11 cellular contexts compared by ENCODE assay signal in the genomic region with DNA sequence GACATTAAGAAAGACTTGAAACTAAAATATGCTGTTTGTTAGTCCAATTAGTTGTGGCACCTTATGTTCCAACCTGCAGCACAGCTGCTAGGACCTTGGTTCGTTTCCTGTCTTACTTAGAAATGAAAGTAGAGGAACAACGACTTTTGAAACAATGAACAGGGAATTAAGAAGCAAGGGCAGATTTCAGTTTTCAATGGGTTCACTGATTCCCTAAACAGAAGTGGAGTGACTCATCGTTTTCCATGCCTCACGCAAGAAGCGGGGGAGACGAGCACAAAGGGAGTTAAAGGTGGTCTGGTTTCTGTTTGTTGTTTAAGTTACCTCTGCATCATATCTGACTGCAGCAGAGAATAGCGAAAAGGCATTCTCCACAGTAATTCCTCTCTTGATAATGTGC. TPM values are rescaled to one million over a fixed set of nuclear protein-coding genes. Genes with fewer than 3 reads are reported as not detected.
DNase-seq lines count a peak whose midpoint lies in the region; ATAC-seq, FAIRE-seq and TF ChIP-seq lines count a peak whose summit lies in the region.
"Had no signal": no experiment of that assay in that cellular context is flagged by ENCODE, and none has a peak within 500 bp of the region (broad histone marks: within the 10 kb centered on the region; RNA-seq: fewer than 3 reads in every experiment).

No MANE protein-coding gene starts in this region.

- H3K36me3 Mint-ChIP-seq in astrocyte (ENCODE audit: low read depth, unreplicated experiment) = peaks cover 6% of the 10 kb centered on the region

- H3K4me2 ChIP-seq in astrocyte (ENCODE audit: low read length) (peak overlapping the region; percentile 76), mesendoderm (ENCODE audit: low read length) (no peak overlapping the region)

- H4K20me1 ChIP-seq in astrocyte (ENCODE audit: insufficient read depth, low read length) = no peaks in the 10 kb centered on the region

- TF ChIP-seq CTCF in GM06990 (IDR thresholded peaks at IDR 0.05; ENCODE audit: insufficient read depth, low read length, poor library complexity, severe bottlenecking) (no peak), astrocyte (IDR thresholded peaks at IDR 0.05; ENCODE audit: insufficient read depth, low read depth, low read length) (no peak)

- H3K56ac ChIP-seq in mesendoderm (ENCODE audit: low read length) = no peak overlapping the region

- H2BK5ac ChIP-seq in mesendoderm (ENCODE audit: low read length) = no peak overlapping the region

- H3K4me1 ChIP-seq in HUES6 (ENCODE audit: control insufficient read depth, insufficient read depth, low read length) = peaks cover 6% of the 10 kb centered on the region; the same call in 1 of the 2 replicates
- peaks cover 10% of the 10 kb centered on the region for H3K4me1 ChIP-seq in astrocyte (ENCODE audit: insufficient read depth, low read length)
- no peaks in the 10 kb centered on the region for H3K4me1 ChIP-seq in mesendoderm (ENCODE audit: control insufficient read depth, low read depth, low read length)

- no peak overlapping the region for H2BK15ac ChIP-seq in mesendoderm (replicated peaks; ENCODE audit: low read depth)

- ATAC-seq in HG03280 (IDR thresholded peaks at IDR 0.05; ENCODE audit: unreplicated experiment) = no peak
- ATAC-seq: left cardiac atrium had no signal

- peaks cover 2% of the 10 kb centered on the region for H3K36me3 ChIP-seq in GM06990 (ENCODE audit: control insufficient read depth, insufficient read depth, low read length)
- H3K36me3 ChIP-seq in HUES6 (ENCODE audit: control insufficient read depth, insufficient read depth, low read length) = peaks cover 58% of the 10 kb centered on the region
- peaks cover 10% of the 10 kb centered on the region for H3K36me3 ChIP-seq in astrocyte (ENCODE audit: insufficient read depth, low read length)
- no peaks in the 10 kb centered on the region for H3K36me3 ChIP-seq in mesendoderm (ENCODE audit: control insufficient read depth, insufficient read depth, low read length)

- H2AK5ac ChIP-seq in mesendoderm (ENCODE audit: low read length) = no peak overlapping the region

- DNase-seq in GM06990 (ENCODE audit: extremely low read depth, insufficient read length) (peak; percentile 20), astrocyte (ENCODE audit: low read depth) (peak; percentile 76), mesendoderm (peak; percentile 42), mucosa of gallbladder (ENCODE audit: low spot score) (no peak), AML-193 (lab: John Stamatoyannopoulos, UW) (no peak), foreskin melanocyte (no peak)
- DNase-seq: left cardiac atrium; NCI-H2029; stimulated activated CD8-positive, alpha-beta memory T cell treated with anti-CD3 and anti-CD28 coated beads, Interleukin-4, amount 100 ng/mL, for 48 hours had no signal

- H3K27me3 ChIP-seq in GM06990 (replicated peaks; ENCODE audit: control insufficient read depth, insufficient read depth, low read length) (no peaks in the 10 kb centered on the region), HUES6 (ENCODE audit: control insufficient read depth, insufficient read depth, low read length) (no peaks in the 10 kb centered on the region), astrocyte (ENCODE audit: insufficient read depth, low read length) (no peaks in the 10 kb centered on the region), mesendoderm (ENCODE audit: insufficient read depth, low read length, poor library complexity) (no peaks in the 10 kb centered on the region)

- no peak overlapping the region for H3K23ac ChIP-seq in mesendoderm (ENCODE audit: low read length)

- no peak overlapping the region for H4K8ac ChIP-seq in mesendoderm (ENCODE audit: low read depth, low read length)

- H3K27ac Mint-ChIP-seq in astrocyte (ENCODE audit: unreplicated experiment) = peak overlapping the region; percentile 13

- no peaks in the 10 kb centered on the region for H3K9me3 ChIP-seq in HUES6 (ENCODE audit: control insufficient read depth, insufficient read depth, low read depth, low read length)
- no peaks in the 10 kb centered on the region for H3K9me3 ChIP-seq in astrocyte (ENCODE audit: insufficient read depth, low read depth, low read length)

- H3K4me3 ChIP-seq in GM06990 (replicated peaks; ENCODE audit: low read depth, low read length) (no peak overlapping the region), HUES6 (ENCODE audit: low read depth, low read length) (no peak overlapping the region), astrocyte (ENCODE audit: insufficient read depth, low read depth, low read length) (peak overlapping the region; percentile 38), mesendoderm (ENCODE audit: low read length) (no peak overlapping the region)

- no peak overlapping the region for H3K18ac ChIP-seq in mesendoderm (ENCODE audit: low read length)

- H3K9ac ChIP-seq in HUES6 (ENCODE audit: low read length) (peak overlapping the region; percentile 39), astrocyte (ENCODE audit: low read length) (peak overlapping the region; percentile 56), mesendoderm (ENCODE audit: low read length) (no peak overlapping the region)

- H3K79me1 ChIP-seq in mesendoderm (ENCODE audit: low read length) = no peaks in the 10 kb centered on the region

- no peaks in the 10 kb centered on the region for H3K9me3 Mint-ChIP-seq in astrocyte (ENCODE audit: unreplicated experiment)

- no CpG with 5 or more reads among the region's 7 CpGs for WGBS in mesendoderm (ENCODE audit: extremely low coverage, insufficient coverage, low lambda C conversion rate)

- peak overlapping the region; percentile 55 for H2AFZ ChIP-seq in astrocyte (ENCODE audit: low read depth, low read length)

- no peak overlapping the region for H3K4ac ChIP-seq in mesendoderm (ENCODE audit: low read depth, low read length)

- no peak overlapping the region for H2BK120ac ChIP-seq in mesendoderm (ENCODE audit: low read depth, low read length)

- H3K4me1 Mint-ChIP-seq in astrocyte (ENCODE audit: low read depth, unreplicated experiment) = peaks cover 11% of the 10 kb centered on the region

- peak overlapping the region; percentile 45; the same call in 1 of the 2 replicates for H3K27ac ChIP-seq in HUES6 (ENCODE audit: low read depth, low read length)
- peak overlapping the region; percentile 44 for H3K27ac ChIP-seq in astrocyte (ENCODE audit: low read depth, low read length)
- H3K27ac ChIP-seq in mesendoderm (ENCODE audit: low read depth, low read length) = peak overlapping the region; percentile 18

- FAIRE-seq in astrocyte (lab: Jason Lieb, UNC) = peak; percentile 47

- no peak overlapping the region for H3K4me3 Mint-ChIP-seq in astrocyte (ENCODE audit: unreplicated experiment)

- H3K27me3 Mint-ChIP-seq in astrocyte (ENCODE audit: low read depth, unreplicated experiment) = no peaks in the 10 kb centered on the region

- H4K5ac ChIP-seq in mesendoderm (ENCODE audit: low read length) = no peak overlapping the region

- H3K79me2 ChIP-seq in astrocyte (ENCODE audit: insufficient read depth, low read length) (no peaks in the 10 kb centered on the region), mesendoderm (ENCODE audit: control insufficient read depth, insufficient read depth, low read length) (no peaks in the 10 kb centered on the region)

RNA-seq across cellular contexts. Expression of gene PHF11, which starts 44.8 kb away (rescaled TPM):
- 26.8 and 30.8 TPM in 2 replicates for total RNA-seq in astrocyte
- polyA plus RNA-seq in mesendoderm (2013, experiment 1 of 2) = 9.3 TPM
- 9.1 TPM for polyA plus RNA-seq in mesendoderm (2013, experiment 2 of 2)
- total RNA-seq in mucosa of gallbladder = 36.7 TPM

RNA-seq across cellular contexts. Expression of gene RCBTB1, which starts 44.8 kb away (rescaled TPM):
- total RNA-seq in astrocyte (16.1 and 16.3 TPM in 2 replicates), mucosa of gallbladder (22.8 TPM)
- 8.2 TPM for polyA plus RNA-seq in mesendoderm (2013, experiment 1 of 2)
- 8.5 TPM for polyA plus RNA-seq in mesendoderm (2013, experiment 2 of 2)

Comparison
In these comparisons a context has a peak if more than half of its experiments do, and no peak if none do; other contexts are left out.
1. DNase-seq: peak in GM06990 (single experiment), astrocyte (single experiment) and mesendoderm (single experiment); none in mucosa of gallbladder (single experiment), AML-193 (0 of 2) and foreskin melanocyte (single experiment).
2. Peak in every context shown above with its lines, with median percentiles within 50 percentile points of each other: H3K27ac ChIP-seq.